Comparison of ENCODE assay signal across 8 cellular contexts in the genomic region with DNA sequence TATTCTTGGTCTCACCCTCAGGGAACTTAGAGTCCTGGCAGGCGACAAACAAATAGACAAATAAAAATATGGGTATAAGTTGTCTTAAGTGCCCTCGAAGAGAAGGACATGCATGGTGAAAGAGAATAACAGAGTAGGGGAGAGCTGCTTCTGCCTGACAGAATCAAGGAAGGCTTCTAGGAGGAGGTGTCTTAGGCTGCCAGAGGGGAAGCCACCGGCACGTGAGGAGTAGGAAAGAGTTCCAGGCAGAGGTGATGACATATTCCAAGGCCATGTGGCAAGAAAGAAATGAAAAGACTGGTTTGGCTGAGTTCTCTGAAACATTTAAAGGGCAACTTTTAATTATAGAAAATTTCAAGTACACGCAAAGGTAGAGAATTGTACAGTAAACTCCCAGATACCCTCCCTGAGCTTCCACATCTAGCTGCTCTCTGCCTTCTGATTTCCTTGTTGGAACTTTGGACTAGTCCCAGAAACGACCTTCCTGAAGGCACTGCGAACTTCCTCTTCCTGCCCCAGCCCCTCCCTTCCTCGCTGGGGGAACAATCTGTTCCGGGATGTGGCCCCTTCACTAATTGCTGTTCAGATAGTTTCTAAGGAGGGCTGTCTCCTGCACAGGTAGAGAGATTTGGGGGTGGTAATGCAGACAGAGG.
DNase-seq lines count a peak whose midpoint lies in the region; ATAC-seq and TF ChIP-seq lines count a peak whose summit lies in the region.

No MANE protein-coding gene starts in this region.

- H3K9me3 Mint-ChIP-seq in activated CD4-positive, alpha-beta T cell treated with anti-CD3 and anti-CD28 coated beads for 36 hours (ENCODE audit: low read depth): no peaks in the 10 kb centered on the region

- peak; percentile 13 for ATAC-seq in activated CD4-positive, alpha-beta T cell treated with anti-CD3 and anti-CD28 coated beads for 36 hours
- ATAC-seq in left ventricle myocardium superior: peak; percentile 68

- POLR2A ChIA-PET in activated CD4-positive, alpha-beta T cell treated with anti-CD3 and anti-CD28 coated beads for 36 hours (lab: Charles Lee): no interaction called here

- peaks cover 0 to 14% (median 2%) of the 10 kb centered on the region in 4 donors for H3K4me1 ChIP-seq in stomach

- peak overlapping the region; percentile 39 for H3K4me3 Mint-ChIP-seq in activated CD4-positive, alpha-beta T cell treated with anti-CD3 and anti-CD28 coated beads for 36 hours

- intact Hi-C loops in activated CD4-positive, alpha-beta T cell treated with anti-CD3 and anti-CD28 coated beads for 36 hours (cut with DNase I, micrococcal nuclease): loop anchor here (5.0 to 10.0 kb wide), 6 partner anchors 252 to 1200 kb away; no protein-coding TSS in a partner anchor
- intact Hi-C loops in left ventricle myocardium superior (cut with micrococcal nuclease) (loop anchor here (10.0 kb wide), 1 partner anchor 600 kb away; the partner anchor contains the start of gene CYP26B1), stomach (cut with DNase I; ENCODE audit: low total_unique reads) (loop anchor here (5.0 kb wide), 1 partner anchor 607 kb away; no protein-coding TSS in a partner anchor)

- WGBS in stomach, 5 donors: 50 to 57% (median 54%) methylated on average over 9 of the region's 9 CpGs

- peaks cover 0 to 5% (median 0%) of the 10 kb centered on the region in 4 donors for H3K9me3 ChIP-seq in stomach

- DNase-seq in activated CD4-positive, alpha-beta T cell treated with anti-CD3 and anti-CD28 coated beads for 36 hours: no peak
- DNase-seq in activated CD4-positive, alpha-beta T cell treated with anti-CD3 and anti-CD28 coated beads, Interleukin-2, amount 50 U/mL, for 4 hours: no peak
- DNase-seq in left ventricle myocardium superior: no peak
- no peak for DNase-seq in stomach
- no peak for DNase-seq in H7
- DNase-seq in activated CD8-positive, alpha-beta memory T cell treated with anti-CD3 and anti-CD28 coated beads, Interleukin-2, amount 50 U/mL, for 4 hours: no peak
- no peak for DNase-seq in NK-92 treated with Interleukin-12 subunit alpha and Interleukin-12 subunit beta, amount 100 ng/mL, for 24 hours (lab: John Stamatoyannopoulos, UW)

- H3K36me3 Mint-ChIP-seq in activated CD4-positive, alpha-beta T cell treated with anti-CD3 and anti-CD28 coated beads for 36 hours (ENCODE audit: low read depth): no peaks in the 10 kb centered on the region

- H3K4me3 ChIP-seq in stomach: no peak overlapping the region
- no peak overlapping the region for H3K4me3 ChIP-seq in H7 (ENCODE audit: insufficient read depth, low read depth, low read length)

- TF ChIP-seq POLR2A in stomach (IDR thresholded peaks at IDR 0.05): no peak

- CTCF ChIA-PET in activated CD4-positive, alpha-beta T cell treated with anti-CD3 and anti-CD28 coated beads for 36 hours (lab: Charles Lee): interaction anchor here (0.5 to 1.5 kb wide), 6 partner anchors 12 to 1033 kb away, joined by 3 to 5 read pairs (median 4); no protein-coding TSS in a partner anchor

- no peak for TF ChIP-seq EP300 in stomach (IDR thresholded peaks at IDR 0.05)

- peaks cover 14% of the 10 kb centered on the region for H3K27me3 Mint-ChIP-seq in activated CD4-positive, alpha-beta T cell treated with anti-CD3 and anti-CD28 coated beads for 36 hours

- peaks cover 7% of the 10 kb centered on the region for H3K4me1 Mint-ChIP-seq in activated CD4-positive, alpha-beta T cell treated with anti-CD3 and anti-CD28 coated beads for 36 hours

- H3K27ac ChIP-seq in VCaP (peak overlapping the region; percentile 63), stomach (peak overlapping the region in 4 of 5 donors; percentile 13 to 46 (median 38))

- no peaks in the 10 kb centered on the region for H3K36me3 ChIP-seq in stomach
- H3K36me3 ChIP-seq in H7 (replicated peaks; ENCODE audit: control insufficient read depth, insufficient read depth, low read length): no peaks in the 10 kb centered on the region

- TF ChIP-seq CTCF in VCaP (conservative IDR thresholded peaks at IDR 0.05): no peak
- no peak for TF ChIP-seq CTCF in stomach (IDR thresholded peaks at IDR 0.05)

- H3K27me3 ChIP-seq in stomach: peaks cover 0 to 24% (median 0%) of the 10 kb centered on the region in 3 donors
- H3K27me3 ChIP-seq in H7 (ENCODE audit: control insufficient read depth, insufficient read depth, low read length): no peaks in the 10 kb centered on the region

- H3K27ac Mint-ChIP-seq in activated CD4-positive, alpha-beta T cell treated with anti-CD3 and anti-CD28 coated beads for 36 hours: no peak overlapping the region
